ENCODE assay signal across 19 cellular contexts in genomic region chr16:81471882-81472281, GRCh38.
A peak's percentile ranks its signal among the peaks of the same experiment; 100 is the strongest.
DNase-seq lines count a peak whose midpoint lies in the region; ATAC-seq and TF ChIP-seq lines count a peak whose summit lies in the region.
"Had no signal": no experiment of that assay in that cellular context is flagged by ENCODE, and none has a peak within 500 bp of the region (broad histone marks: within the 10 kb centered on the region; RNA-seq: fewer than 3 reads in every experiment).

No MANE protein-coding gene starts in this region.

- no peak overlapping the region for H3K4me3 Mint-ChIP-seq in central memory CD8-positive, alpha-beta T cell
- H3K4me3 Mint-ChIP-seq in nephron = no peak overlapping the region

- peaks cover 79% of the 10 kb centered on the region for H3K4me1 Mint-ChIP-seq in central memory CD8-positive, alpha-beta T cell
- peaks cover 39% of the 10 kb centered on the region for H3K4me1 Mint-ChIP-seq in nephron

- no peak for ATAC-seq in DND-41 (ENCODE audit: insufficient read depth, low read depth)
- no peak for ATAC-seq in central memory CD8-positive, alpha-beta T cell (replicated peaks; ENCODE audit: extremely low read depth, poor library complexity, severe bottlenecking)
- ATAC-seq in HG02884 (IDR thresholded peaks at IDR 0.05; ENCODE audit: unreplicated experiment) = no peak
- ATAC-seq in GM21786 (IDR thresholded peaks at IDR 0.05; ENCODE audit: unreplicated experiment) = no peak
- ATAC-seq: GM12878, PC-3 had no signal

- H3K27me3 ChIP-seq in BLaER1 treated with 17β-estradiol and CSF1 and Interleukin-3, amounts not matched to agents 10 nM and 100 nM = no peaks in the 10 kb centered on the region
- H3K27me3 ChIP-seq in DND-41 (ENCODE audit: insufficient read depth, low read length, poor library complexity) = no peaks in the 10 kb centered on the region
- H3K27me3 ChIP-seq: BE2C had no signal

- H3K27me3 Mint-ChIP-seq in central memory CD8-positive, alpha-beta T cell = no peaks in the 10 kb centered on the region
- H3K27me3 Mint-ChIP-seq in nephron (ENCODE audit: low read depth) = no peaks in the 10 kb centered on the region

- peaks cover 0 to 19% (median 10%) of the 10 kb centered on the region in 11 experiments; a peak in 11 of 22 replicates for H3K9me3 ChIP-seq in BLaER1 treated with 17β-estradiol and CSF1 and Interleukin-3, amounts not matched to agents 10 nM and 100 nM (replicated peaks in 1 of 11)
- H3K9me3 ChIP-seq in DND-41 (ENCODE audit: insufficient read depth, low read length, severe bottlenecking) = no peaks in the 10 kb centered on the region
- H3K9me3 ChIP-seq: BE2C, Caco-2 had no signal

- H3K4me2 ChIP-seq in BLaER1 treated with 17β-estradiol and CSF1 and Interleukin-3, amounts not matched to agents 10 nM and 100 nM = peak overlapping the region; percentile 86 to 98 (median 90)
- H3K4me2 ChIP-seq in DND-41 (ENCODE audit: insufficient read depth, low read length) = no peak overlapping the region

- no peaks in the 10 kb centered on the region for H3K9me3 Mint-ChIP-seq in central memory CD8-positive, alpha-beta T cell
- no peaks in the 10 kb centered on the region for H3K9me3 Mint-ChIP-seq in nephron

- DNase-seq in DND-41 (no peak), islet precursor cell (no peak), HuH-7.5 (ENCODE audit: low spot score) (no peak)
- DNase-seq in central memory CD8-positive, alpha-beta T cell (ENCODE audit: low spot score in 2 of 2) = no peak
- DNase-seq: BE2C, Caco-2, DMS53, NCI-H1048, NCI-H146, NCI-H2107, NCI-H226, NCI-H526 treated with DMSO at 0.1 percent for 48 hours, PC-3 had no signal

- no peak overlapping the region for H2AFZ ChIP-seq in DND-41 (ENCODE audit: low read depth, low read length)

- peaks cover 26% of the 10 kb centered on the region for H3K36me3 Mint-ChIP-seq in central memory CD8-positive, alpha-beta T cell (ENCODE audit: insufficient read depth)
- H3K36me3 Mint-ChIP-seq in nephron (ENCODE audit: low read depth) = peaks cover 17% of the 10 kb centered on the region

- peaks cover 88 to 100% (median 99%) of the 10 kb centered on the region in 10 experiments for H3K4me1 ChIP-seq in BLaER1 treated with 17β-estradiol and CSF1 and Interleukin-3, amounts not matched to agents 10 nM and 100 nM
- peaks cover 45% of the 10 kb centered on the region for H3K4me1 ChIP-seq in DND-41 (ENCODE audit: insufficient read depth, low read length)
- H3K4me1 ChIP-seq: BE2C had no signal

- no peak for TF ChIP-seq CTCF in DND-41 (IDR thresholded peaks at IDR 0.05; ENCODE audit: borderline replicate concordance, extremely low read depth, low read length, poor library complexity, severe bottlenecking)
- TF ChIP-seq CTCF in nephron (IDR thresholded peaks at IDR 0.05; ENCODE audit: unreplicated experiment in 3 of 3) = no peak

- H3K9ac ChIP-seq in BLaER1 treated with 17β-estradiol and CSF1 and Interleukin-3, amounts not matched to agents 10 nM and 100 nM = peak overlapping the region in 5 of 11 experiments; percentile 7 to 54 (median 35); a peak in 7 of 22 replicates
- no peak overlapping the region for H3K9ac ChIP-seq in DND-41 (ENCODE audit: low read depth, low read length)

- peaks cover 13 to 67% (median 47%) of the 10 kb centered on the region in 11 experiments; a peak in 21 of 22 replicates for H3K36me3 ChIP-seq in BLaER1 treated with 17β-estradiol and CSF1 and Interleukin-3, amounts not matched to agents 10 nM and 100 nM
- H3K36me3 ChIP-seq in DND-41 (ENCODE audit: insufficient read depth, low read length) = peaks cover 44% of the 10 kb centered on the region
- H3K36me3 ChIP-seq: BE2C had no signal

- no peak overlapping the region; a peak in 1 of 20 replicates for H3K4me3 ChIP-seq in BLaER1 treated with 17β-estradiol and CSF1 and Interleukin-3, amounts not matched to agents 10 nM and 100 nM
- no peak overlapping the region for H3K4me3 ChIP-seq in DND-41 (ENCODE audit: low read depth in 1 of 2, low read length in 2 of 2)
- H3K4me3 ChIP-seq: GM12878, SK-N-MC had no signal

- peaks cover 88% of the 10 kb centered on the region for H3K79me2 ChIP-seq in DND-41 (ENCODE audit: insufficient read depth, low read length)

- H3K27ac ChIP-seq in BLaER1 treated with 17β-estradiol and CSF1 and Interleukin-3, amounts not matched to agents 10 nM and 100 nM = peak overlapping the region in 10 of 11 experiments; percentile 56 to 98 (median 92); a peak in 19 of 22 replicates
- H3K27ac ChIP-seq in DND-41 (ENCODE audit: low read length) = peak overlapping the region; percentile 85
- H3K27ac ChIP-seq: SK-N-MC had no signal

- H4K20me1 ChIP-seq in BLaER1 treated with 17β-estradiol and CSF1 and Interleukin-3, amounts not matched to agents 10 nM and 100 nM = peaks cover 0 to 79% (median 10%) of the 10 kb centered on the region in 11 experiments; a peak in 8 of 22 replicates
- H4K20me1 ChIP-seq in DND-41 (ENCODE audit: insufficient read depth, low read length) = peaks cover 76% of the 10 kb centered on the region

- peak overlapping the region; percentile 84 for H3K27ac Mint-ChIP-seq in central memory CD8-positive, alpha-beta T cell (ENCODE audit: low read depth)
- peak overlapping the region in 2 of 3 experiments; percentile 17 to 42 for H3K27ac Mint-ChIP-seq in nephron
